Comparison of ENCODE assay signal across 12 cellular contexts in the genomic region with DNA sequence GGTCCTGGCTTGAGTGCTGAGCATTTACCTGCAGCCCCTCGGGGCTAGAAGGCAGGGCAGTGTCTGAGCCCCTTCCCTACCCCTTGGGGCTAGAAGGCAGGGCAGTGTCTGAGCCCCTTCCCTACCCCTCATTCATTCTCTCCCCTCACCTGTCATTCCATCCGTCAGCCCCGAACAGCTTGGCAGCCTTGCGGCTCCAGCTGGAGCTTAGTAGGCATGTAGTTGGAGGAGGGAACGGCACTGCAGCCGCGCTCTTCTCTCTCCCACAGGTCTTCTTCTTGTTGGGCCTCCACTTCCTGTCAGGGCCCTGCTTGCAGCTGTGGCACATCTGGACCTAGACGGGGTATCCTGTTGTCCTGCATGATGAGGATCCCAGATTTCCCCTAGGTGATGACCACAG. TPM values are rescaled to one million over a fixed set of nuclear protein-coding genes. Genes with fewer than 3 reads are reported as not detected.
DNase-seq lines count a peak whose midpoint lies in the region; ATAC-seq and TF ChIP-seq lines count a peak whose summit lies in the region.
"Had no signal": no experiment of that assay in that cellular context is flagged by ENCODE, and none has a peak within 500 bp of the region (broad histone marks: within the 10 kb centered on the region; RNA-seq: fewer than 3 reads in every experiment).

No MANE protein-coding gene starts in this region.

- H3K27ac ChIP-seq in HL-60 (replicated peaks), result peak overlapping the region; percentile 59
- H3K27ac ChIP-seq in esophagus muscularis mucosa (replicated peaks in 1 of 4), result peak overlapping the region in 3 of 4 donors; percentile 6 to 62 (median 25)
- H3K27ac ChIP-seq in skin epidermis, result peak overlapping the region in 19 of 21 experiments; percentile 19 to 83 (median 57)
- H3K27ac ChIP-seq: SJSA1 had no signal

- no peaks in the 10 kb centered on the region for H3K27me3 Mint-ChIP-seq in activated CD4-positive, alpha-beta T cell treated with anti-CD3 and anti-CD28 coated beads, Interleukin-2, amount 10 ng/mL, durations not matched to agents 24 days and 14 days
- H3K27me3 Mint-ChIP-seq in activated CD4-positive, alpha-beta T cell treated with anti-CD3 and anti-CD28 coated beads, Interleukin-2, amount 10 ng/mL, durations not matched to agents 7 days and 5 days, result no peaks in the 10 kb centered on the region

- no peak for TF ChIP-seq POLR2A in esophagus muscularis mucosa (IDR thresholded peaks at IDR 0.05; ENCODE audit: low read depth)

- peak overlapping the region; percentile 75 for H3K27ac Mint-ChIP-seq in activated CD4-positive, alpha-beta T cell treated with anti-CD3 and anti-CD28 coated beads, Interleukin-2, amount 10 ng/mL, durations not matched to agents 24 days and 14 days
- H3K27ac Mint-ChIP-seq in activated CD4-positive, alpha-beta T cell treated with anti-CD3 and anti-CD28 coated beads, Interleukin-2, amount 10 ng/mL, durations not matched to agents 7 days and 5 days, result no peak overlapping the region

- POLR2A ChIA-PET in activated CD4-positive, alpha-beta T cell treated with anti-CD3 and anti-CD28 coated beads, Interleukin-2, amount 10 ng/mL, durations not matched to agents 7 days and 5 days (lab: Charles Lee), result no interaction called here

- TF ChIP-seq EP300 in esophagus muscularis mucosa (IDR thresholded peaks at IDR 0.05), result no peak

- H3K9me3 ChIP-seq in esophagus muscularis mucosa, result no peaks in the 10 kb centered on the region
- H3K9me3 ChIP-seq: adrenal gland, SJSA1 had no signal

- H3K4me1 Mint-ChIP-seq in activated CD4-positive, alpha-beta T cell treated with anti-CD3 and anti-CD28 coated beads, Interleukin-2, amount 10 ng/mL, durations not matched to agents 24 days and 14 days, result peaks cover 84% of the 10 kb centered on the region
- H3K4me1 Mint-ChIP-seq in activated CD4-positive, alpha-beta T cell treated with anti-CD3 and anti-CD28 coated beads, Interleukin-2, amount 10 ng/mL, durations not matched to agents 7 days and 5 days, result peaks cover 81% of the 10 kb centered on the region

- no peaks in the 10 kb centered on the region for H3K9me3 Mint-ChIP-seq in activated CD4-positive, alpha-beta T cell treated with anti-CD3 and anti-CD28 coated beads, Interleukin-2, amount 10 ng/mL, durations not matched to agents 24 days and 14 days
- H3K9me3 Mint-ChIP-seq in activated CD4-positive, alpha-beta T cell treated with anti-CD3 and anti-CD28 coated beads, Interleukin-2, amount 10 ng/mL, durations not matched to agents 7 days and 5 days, result no peaks in the 10 kb centered on the region

- no peak overlapping the region for H3K4me3 ChIP-seq in HL-60 (replicated peaks; ENCODE audit: insufficient read depth, low read length)
- H3K4me3 ChIP-seq in esophagus muscularis mucosa, result no peak overlapping the region
- no peak overlapping the region for H3K4me3 ChIP-seq in skin epidermis
- H3K4me3 ChIP-seq: adrenal gland, SJSA1 had no signal

- peaks cover 88 to 92% (median 89%) of the 10 kb centered on the region in 4 donors for H3K4me1 ChIP-seq in esophagus muscularis mucosa

- DNase-seq in activated CD4-positive, alpha-beta T cell treated with anti-CD3 and anti-CD28 coated beads, Interleukin-2, amount 10 ng/mL, durations not matched to agents 24 days and 14 days, result no peak
- no peak for DNase-seq in activated CD4-positive, alpha-beta T cell treated with anti-CD3 and anti-CD28 coated beads, Interleukin-2, amount 10 ng/mL, durations not matched to agents 7 days and 5 days
- DNase-seq in HL-60 (ENCODE audit: low read depth in 1 of 2, low spot score in 1 of 2), result no peak
- DNase-seq in esophagus muscularis mucosa (ENCODE audit: extremely low spot score), result no peak
- DNase-seq: activated CD4-positive, CD25-positive, alpha-beta regulatory T cell treated with anti-CD3 and anti-CD28 coated beads, Interleukin-2, amount 50 U/mL, for 72 hours; MM.1S had no signal

- intact Hi-C loops in activated CD4-positive, alpha-beta T cell treated with anti-CD3 and anti-CD28 coated beads, Interleukin-2, amount 10 ng/mL, durations not matched to agents 24 days and 14 days (cut with micrococcal nuclease), result no loop called here
- intact Hi-C loops in esophagus muscularis mucosa (cut with DNase I), result no loop called here

- TF ChIP-seq CTCF in HL-60 (IDR thresholded peaks at IDR 0.05; ENCODE audit: insufficient read depth, low read length) (no peak), esophagus muscularis mucosa (IDR thresholded peaks at IDR 0.05) (no peak)

- ATAC-seq in GM19035 (IDR thresholded peaks at IDR 0.05; ENCODE audit: unreplicated experiment), result no peak
- ATAC-seq in HG03342 (IDR thresholded peaks at IDR 0.05; ENCODE audit: unreplicated experiment), result no peak
- ATAC-seq in HG02884 (IDR thresholded peaks at IDR 0.05; ENCODE audit: unreplicated experiment), result no peak

- WGBS in esophagus muscularis mucosa, result 69% methylated on average over 7 of the region's 8 CpGs

- H3K36me3 Mint-ChIP-seq in activated CD4-positive, alpha-beta T cell treated with anti-CD3 and anti-CD28 coated beads, Interleukin-2, amount 10 ng/mL, durations not matched to agents 24 days and 14 days (ENCODE audit: low read depth), result peaks cover 15% of the 10 kb centered on the region
- H3K36me3 Mint-ChIP-seq in activated CD4-positive, alpha-beta T cell treated with anti-CD3 and anti-CD28 coated beads, Interleukin-2, amount 10 ng/mL, durations not matched to agents 7 days and 5 days (ENCODE audit: low read depth), result peaks cover 3% of the 10 kb centered on the region

- CTCF ChIA-PET in activated CD4-positive, alpha-beta T cell treated with anti-CD3 and anti-CD28 coated beads, Interleukin-2, amount 10 ng/mL, durations not matched to agents 7 days and 5 days (lab: Charles Lee), result interaction anchor here (0.8 to 2.6 kb wide), 8 partner anchors 10 to 205 kb away, joined by 3 to 11 read pairs (median 5); no protein-coding TSS in a partner anchor

- peak overlapping the region; percentile 55 for H3K4me3 Mint-ChIP-seq in activated CD4-positive, alpha-beta T cell treated with anti-CD3 and anti-CD28 coated beads, Interleukin-2, amount 10 ng/mL, durations not matched to agents 24 days and 14 days
- no peak overlapping the region for H3K4me3 Mint-ChIP-seq in activated CD4-positive, alpha-beta T cell treated with anti-CD3 and anti-CD28 coated beads, Interleukin-2, amount 10 ng/mL, durations not matched to agents 7 days and 5 days

- H3K27me3 ChIP-seq in HL-60 (ENCODE audit: insufficient read depth, poor library complexity, severe bottlenecking) (no peaks in the 10 kb centered on the region), esophagus muscularis mucosa (no peaks in the 10 kb centered on the region)
- H3K27me3 ChIP-seq: adrenal gland, SJSA1 had no signal

- peaks cover 0 to 7% (median 0%) of the 10 kb centered on the region in 4 donors for H3K36me3 ChIP-seq in esophagus muscularis mucosa
- H3K36me3 ChIP-seq: adrenal gland, SJSA1 had no signal

RNA-seq across cellular contexts. Expression of gene MAPKAPK2, which starts 22.1 kb away (rescaled TPM):
- total RNA-seq in activated CD4-positive, alpha-beta T cell treated with anti-CD3 and anti-CD28 coated beads, Interleukin-2, amount 10 ng/mL, durations not matched to agents 24 days and 14 days, result 95.1 and 97.4 TPM in 2 replicates
- 10 to 100 TPM; 55.5 to 57.4 TPM for total RNA-seq in activated CD4-positive, alpha-beta T cell treated with anti-CD3 and anti-CD28 coated beads, Interleukin-2, amount 10 ng/mL, durations not matched to agents 7 days and 5 days
- 10 to 100 TPM; 37.8 to 70.1 (median 61.7) TPM for total RNA-seq in esophagus muscularis mucosa
